In genomic region chr7:129041142-129041928, GRCh38 we compare ENCODE assay signal across 12 cellular contexts. TPM values are rescaled to one million over a fixed set of nuclear protein-coding genes. Genes with fewer than 3 reads are reported as not detected.
DNase-seq lines count a peak whose midpoint lies in the region; ATAC-seq, FAIRE-seq and TF ChIP-seq lines count a peak whose summit lies in the region.
"Had no signal": no experiment of that assay in that cellular context is flagged by ENCODE, and none has a peak within 500 bp of the region (broad histone marks: within the 10 kb centered on the region; RNA-seq: fewer than 3 reads in every experiment).

No MANE protein-coding gene starts in this region.

- peaks cover 100% of the 10 kb centered on the region for H3K79me2 ChIP-seq in Karpas-422 (ENCODE audit: low read length)
- H3K79me2 ChIP-seq in HepG2 (ENCODE audit: insufficient read depth, low read length): peaks cover 91% of the 10 kb centered on the region

- no TSS peak for BruUV-seq in HepG2 (replicated peaks; lab: Mats Ljungman, UMichigan)

- H3K9me3 Mint-ChIP-seq in stimulated activated naive CD8-positive, alpha-beta T cell treated with anti-CD3 and anti-CD28 coated beads, Interleukin-15, Interleukin-2, amounts not matched to agents 100 ng/mL and 50 ng/mL, for 24 hours: no peaks in the 10 kb centered on the region

- H4K20me1 ChIP-seq in Karpas-422 (ENCODE audit: insufficient read depth, low read depth, low read length): 0 out of 2 replicates have a peak, but pooled peaks cover 4% of the 10 kb centered on the region
- H4K20me1 ChIP-seq in HepG2 (ENCODE audit: insufficient read depth, low read length): peaks cover 19% of the 10 kb centered on the region

- H3K4me3 ChIP-seq in Karpas-422 (ENCODE audit: low read length) (no peak overlapping the region), ectodermal cell (ENCODE audit: insufficient read depth, low read depth, low read length) (no peak overlapping the region), HepG2 (replicated peaks in 1 of 3; ENCODE audit: insufficient read depth in 1 of 3, low read depth in 2 of 3, low read length in 3 of 3) (no peak overlapping the region), pancreas (no peak overlapping the region)

- H3K27ac ChIP-seq in Karpas-422 (ENCODE audit: low read length) (peak overlapping the region; percentile 42), ectodermal cell (ENCODE audit: insufficient read depth, low read depth, low read length, poor library complexity, severe bottlenecking) (peak overlapping the region; percentile 70), HepG2 (ENCODE audit: extremely low read length, insufficient read depth, low read length) (no peak overlapping the region), pancreas (no peak overlapping the region)

- peaks cover 55% of the 10 kb centered on the region for H3K36me3 Mint-ChIP-seq in stimulated activated naive CD8-positive, alpha-beta T cell treated with anti-CD3 and anti-CD28 coated beads, Interleukin-15, Interleukin-2, amounts not matched to agents 100 ng/mL and 50 ng/mL, for 24 hours (ENCODE audit: low read depth)

- H3K27me3 ChIP-seq in Karpas-422 (ENCODE audit: low read length): no peaks in the 10 kb centered on the region
- H3K27me3 ChIP-seq in ectodermal cell (ENCODE audit: control insufficient read depth, insufficient read depth, low read length, poor library complexity, severe bottlenecking): no peaks in the 10 kb centered on the region
- no peaks in the 10 kb centered on the region for H3K27me3 ChIP-seq in HepG2 (ENCODE audit: control insufficient read depth in 1 of 2, insufficient read depth in 2 of 2, low read length in 2 of 2)
- H3K27me3 ChIP-seq in pancreas: no peaks in the 10 kb centered on the region
- H3K27me3 ChIP-seq: BE2C had no signal

- no peak overlapping the region for H2AFZ ChIP-seq in Karpas-422 (ENCODE audit: low read length)
- no peak overlapping the region for H2AFZ ChIP-seq in HepG2 (ENCODE audit: low read length)

- H3K4me1 Mint-ChIP-seq in stimulated activated naive CD8-positive, alpha-beta T cell treated with anti-CD3 and anti-CD28 coated beads, Interleukin-15, Interleukin-2, amounts not matched to agents 100 ng/mL and 50 ng/mL, for 24 hours (ENCODE audit: low read depth): peaks cover 55% of the 10 kb centered on the region

- peak overlapping the region; percentile 1 for H3K27ac Mint-ChIP-seq in stimulated activated naive CD8-positive, alpha-beta T cell treated with anti-CD3 and anti-CD28 coated beads, Interleukin-15, Interleukin-2, amounts not matched to agents 100 ng/mL and 50 ng/mL, for 24 hours
- H3K27ac Mint-ChIP-seq: progenitor cell of endocrine pancreas had no signal

- H3K9me2 ChIP-seq in Karpas-422 (replicated peaks; ENCODE audit: insufficient read depth, low read length): no peaks in the 10 kb centered on the region

- 90 to 91% methylated on average over 2 of the region's 2 CpGs for WGBS in ectodermal cell, 2 experiments
- WGBS in HepG2 (ENCODE audit: low lambda C conversion rate): 98% methylated on average over 2 of the region's 2 CpGs
- 97 to 98% methylated on average over 2 of the region's 2 CpGs for WGBS in pancreas, 2 donors

- in situ Hi-C loops in HepG2 (cut with HindIII; ENCODE audit: extremely low pct_ligation_motif_present, low pct_unique_long_range_greater_than_20kb): no loop called here

- FAIRE-seq in HepG2 (lab: Jason Lieb, UNC): no peak
- no peak for FAIRE-seq in pancreas (lab: Jason Lieb, UNC)

- H3K9ac ChIP-seq in Karpas-422 (ENCODE audit: low read length) (no peak overlapping the region), HepG2 (ENCODE audit: insufficient read depth, low read depth, low read length) (no peak overlapping the region)

- H3K4me1 ChIP-seq in Karpas-422 (ENCODE audit: low read length): peaks cover 35% of the 10 kb centered on the region
- peaks cover 27% of the 10 kb centered on the region for H3K4me1 ChIP-seq in ectodermal cell (ENCODE audit: control insufficient read depth, insufficient read depth, low read length)
- H3K4me1 ChIP-seq in HepG2 (ENCODE audit: insufficient read depth, low read length): peaks cover 17% of the 10 kb centered on the region
- no peaks in the 10 kb centered on the region for H3K4me1 ChIP-seq in pancreas
- H3K4me1 ChIP-seq: BE2C had no signal

- H3K4me2 ChIP-seq in Karpas-422 (ENCODE audit: low read depth, low read length, poor library complexity, severe bottlenecking) (no peak overlapping the region), HepG2 (ENCODE audit: low read depth, low read length) (no peak overlapping the region)

- no peak for TF ChIP-seq CTCF in HepG2 (CRISPR knock-in tag; IDR thresholded peaks at IDR 0.05)
- no peak for TF ChIP-seq CTCF in pancreas (IDR thresholded peaks at IDR 0.05)

- H3K36me3 ChIP-seq in Karpas-422 (ENCODE audit: insufficient read depth, low read length): peaks cover 41% of the 10 kb centered on the region
- H3K36me3 ChIP-seq in ectodermal cell (ENCODE audit: control insufficient read depth, insufficient read depth, low read length): peaks cover 5% of the 10 kb centered on the region
- peaks cover 7 to 40% of the 10 kb centered on the region in 2 experiments for H3K36me3 ChIP-seq in HepG2 (replicated peaks in 1 of 2; ENCODE audit: control insufficient read depth in 1 of 2, insufficient read depth in 2 of 2, low read length in 2 of 2)
- peaks cover 0 to 12% (median 9%) of the 10 kb centered on the region in 3 donors for H3K36me3 ChIP-seq in pancreas

- no peak for ATAC-seq in stimulated activated naive CD8-positive, alpha-beta T cell treated with anti-CD3 and anti-CD28 coated beads, Interleukin-15, Interleukin-2, amounts not matched to agents 100 U/mL and 50 U/mL, for 24 hours
- ATAC-seq in HepG2 (no peak), pancreas (no peak)

- H3K4me3 Mint-ChIP-seq in stimulated activated naive CD8-positive, alpha-beta T cell treated with anti-CD3 and anti-CD28 coated beads, Interleukin-15, Interleukin-2, amounts not matched to agents 100 ng/mL and 50 ng/mL, for 24 hours: no peak overlapping the region

- CTCF ChIA-PET in HepG2 (lab: Yijun Ruan, JAX; ENCODE audit: low intra/inter-chr PET ratio, low total read pairs): no interaction called here

- TF ChIP-seq POLR2A in HepG2 (IDR thresholded peaks at IDR 0.05; ENCODE audit: insufficient read depth in 1 of 2, low read depth in 2 of 2, low read length in 2 of 2): no peak

- DNase-seq in stimulated activated naive CD8-positive, alpha-beta T cell treated with anti-CD3 and anti-CD28 coated beads, Interleukin-15, Interleukin-2, amounts not matched to agents 100 U/mL and 50 U/mL, for 24 hours: no peak
- DNase-seq in Karpas-422 (no peak), cerebellar nuclear complex (lab: John Stamatoyannopoulos, UW) (no peak), HepG2 (ENCODE audit: low spot score) (no peak), T1000 (lab: John Stamatoyannopoulos, UW) (no peak), pancreas (no peak)
- DNase-seq: BE2C, erythroblast, NCI-H1436 had no signal

- TF ChIP-seq RAD21 in HepG2 (CRISPR knock-in tag; IDR thresholded peaks at IDR 0.05): no peak

- POLR2A ChIA-PET in HepG2 (lab: Yijun Ruan, JAX): no interaction called here

- TF ChIP-seq EP300 in HepG2 (IDR thresholded peaks at IDR 0.05; ENCODE audit: low read depth in 2 of 2, low read length in 2 of 2) (no peak), HepG2 (CRISPR knock-in tag; IDR thresholded peaks at IDR 0.05; ENCODE audit: borderline replicate concordance) (no peak)

- H3K27me3 Mint-ChIP-seq in stimulated activated naive CD8-positive, alpha-beta T cell treated with anti-CD3 and anti-CD28 coated beads, Interleukin-15, Interleukin-2, amounts not matched to agents 100 ng/mL and 50 ng/mL, for 24 hours: no peaks in the 10 kb centered on the region
- H3K27me3 Mint-ChIP-seq: progenitor cell of endocrine pancreas had no signal

- intact Hi-C loops in HepG2 (cut with micrococcal nuclease; ENCODE audit: unreplicated experiment): no loop called here
- intact Hi-C loops in pancreas (cut with DNase I): no loop called here

- H3K9me3 ChIP-seq in Karpas-422 (ENCODE audit: low read length) (no peaks in the 10 kb centered on the region), ectodermal cell (ENCODE audit: control insufficient read depth, low read length) (no peaks in the 10 kb centered on the region), HepG2 (ENCODE audit: low read length) (no peaks in the 10 kb centered on the region), pancreas (no peaks in the 10 kb centered on the region)

TF ChIP-seq in HepG2, 621 proteins besides CTCF, POLR2A, EP300 and RAD21 (continues in another document):
- no peak for TF ChIP-seq ZNF180 (CRISPR knock-in tag; IDR thresholded peaks at IDR 0.05; ENCODE audit: borderline replicate concordance, low read depth)
- TF ChIP-seq ZNF251 (CRISPR knock-in tag; IDR thresholded peaks at IDR 0.05): no peak
- no peak for TF ChIP-seq HDAC6 (IDR thresholded peaks at IDR 0.05; ENCODE audit: low read depth, low read length)

RNA-seq across cellular contexts. Expression of gene TNPO3, which starts 13.6 kb away (rescaled TPM):
- 54.0 and 57.0 TPM in 2 replicates for total RNA-seq in Karpas-422 (2014; rRNA removed; shearing (Covaris generic); ENCODE audit: low replicate concordance)
- 75.6 TPM for polyA plus RNA-seq in ectodermal cell (2013, experiment 1 of 4)
- 83.3 TPM for polyA plus RNA-seq in ectodermal cell (2013, experiment 2 of 4)
- polyA plus RNA-seq in ectodermal cell (2013, experiment 3 of 4): 61.0 TPM
- polyA plus RNA-seq in ectodermal cell (2013, experiment 4 of 4): 66.8 TPM
- total RNA-seq in HepG2 (2016; rRNA removed; fragmentation: Illumina TruSeq; extraction: Trizol): 44.6 and 61.5 TPM in 2 replicates
- 14.8 and 16.2 TPM in 2 replicates for total RNA-seq in HepG2 (2016; cell fraction: cytosol; rRNA removed; fragmentation: Illumina TruSeq; extraction: Trizol; ENCODE audit: low read depth)
- total RNA-seq in HepG2 (2016; cell fraction: insoluble cytoplasmic fraction; rRNA removed; fragmentation: Illumina TruSeq; extraction: Trizol): 44.0 and 55.4 TPM in 2 replicates
- 20.9 and 21.8 TPM in 2 replicates for total RNA-seq in HepG2 (2016; cell fraction: membrane; rRNA removed; fragmentation: Illumina TruSeq; extraction: Trizol)
- 29.8 and 32.3 TPM in 2 replicates for total RNA-seq in HepG2 (2016; cell fraction: nucleus; rRNA removed; fragmentation: Illumina TruSeq; extraction: Trizol)
- 22.1 and 23.8 TPM in 2 replicates for polyA plus RNA-seq in HepG2 (2011; rRNA removed)
- 18.9 and 23.0 TPM in 2 replicates for polyA plus RNA-seq in HepG2 (2011; cell fraction: cytosol; rRNA removed)
- polyA plus RNA-seq in HepG2 (2011; cell fraction: nucleus; rRNA removed): 28.9 and 32.0 TPM in 2 replicates
- polyA plus RNA-seq in HepG2 (2012): 24.4 and 25.7 TPM in 2 replicates
- polyA plus RNA-seq in HepG2 (2016; cell fraction: cytosol; fragmentation: Illumina TruSeq; extraction: Trizol; ENCODE audit: low read depth): 2.0 and 2.3 TPM in 2 replicates
- polyA plus RNA-seq in HepG2 (2016; cell fraction: insoluble cytoplasmic fraction; fragmentation: Illumina TruSeq; extraction: Trizol; ENCODE audit: low read depth): 38.1 and 39.8 TPM in 2 replicates
- 6.9 and 8.1 TPM in 2 replicates for polyA plus RNA-seq in HepG2 (2016; cell fraction: membrane; fragmentation: Illumina TruSeq; extraction: Trizol; ENCODE audit: low read depth)
- polyA plus RNA-seq in HepG2 (2016; cell fraction: nucleus; fragmentation: Illumina TruSeq; extraction: Trizol; ENCODE audit: insufficient read depth, low read depth): 26.3 and 27.2 TPM in 2 replicates
- polyA minus RNA-seq in HepG2 (2011; rRNA and poly(A)+ RNA removed; ENCODE audit: low replicate concordance): 49.1 and 105 TPM in 2 replicates
- 24.7 and 27.5 TPM in 2 replicates for polyA minus RNA-seq in HepG2 (2011; cell fraction: cytosol; rRNA and poly(A)+ RNA removed)
- 42.5 and 58.9 TPM in 2 replicates for polyA minus RNA-seq in HepG2 (2011; cell fraction: nucleus; rRNA and poly(A)+ RNA removed)
- 10 to 100 TPM; 11.9 to 20.7 (median 15.1) TPM for total RNA-seq in pancreas
- 1 to 10 TPM; 6.5 to 9.2 TPM for polyA plus RNA-seq in pancreas

Comparison
In these comparisons a context has a peak if more than half of its experiments do, and no peak if none do; other contexts are left out.
1. H3K27ac ChIP-seq: peak in Karpas-422 (single experiment) and ectodermal cell (single experiment); none in HepG2 (single experiment) and pancreas (0 of 4).